Comparison of ENCODE assay signal across 13 cellular contexts in the genomic region with DNA sequence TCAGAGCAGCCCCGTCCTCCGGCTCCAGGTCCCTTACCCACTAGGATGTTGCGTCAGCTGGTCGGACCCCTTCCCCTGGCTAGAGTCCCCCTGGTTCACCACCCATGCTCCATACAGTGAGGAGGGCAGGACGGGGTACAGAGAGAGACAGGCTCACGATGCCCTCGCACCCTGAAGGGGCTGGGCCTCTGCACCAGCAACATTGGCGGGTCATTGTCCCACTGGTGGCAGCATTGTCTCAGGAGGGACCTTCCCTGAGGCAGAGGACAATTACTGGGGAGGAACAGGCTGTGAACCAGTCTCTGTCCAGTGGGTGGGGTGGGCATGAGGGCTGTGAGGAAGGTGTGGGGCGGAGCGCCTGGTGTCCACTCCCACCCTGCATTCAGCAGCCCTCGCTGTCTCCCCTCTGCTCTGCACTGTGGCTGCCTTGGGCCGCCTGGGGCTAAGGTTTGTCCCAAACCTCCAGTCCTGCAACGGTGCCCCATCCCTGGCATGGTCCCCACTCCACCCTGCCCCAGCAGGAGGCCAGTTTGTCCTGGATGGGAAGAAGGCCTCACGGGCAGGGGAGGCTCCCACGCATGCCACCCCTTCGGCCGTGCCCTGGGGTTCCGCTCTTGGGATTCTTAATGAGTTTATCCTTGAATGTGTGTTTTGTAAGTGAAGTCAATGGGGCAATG. TPM values are rescaled to one million over a fixed set of nuclear protein-coding genes. Genes with fewer than 3 reads are reported as not detected.
DNase-seq lines count a peak whose midpoint lies in the region; ATAC-seq and TF ChIP-seq lines count a peak whose summit lies in the region.
"Had no signal": no experiment of that assay in that cellular context is flagged by ENCODE, and none has a peak within 500 bp of the region (broad histone marks: within the 10 kb centered on the region; RNA-seq: fewer than 3 reads in every experiment).

No MANE protein-coding gene starts in this region.

- H3K9me3 Mint-ChIP-seq in endodermal cell (peaks cover under 1% of the 10 kb centered on the region), osteocyte (ENCODE audit: unreplicated experiment) (no peaks in the 10 kb centered on the region)

- H3K27ac Mint-ChIP-seq in endodermal cell: no peak overlapping the region
- no peak overlapping the region for H3K27ac Mint-ChIP-seq in osteocyte (ENCODE audit: unreplicated experiment)

- POLR2A ChIA-PET in GM10248 (lab: Yijun Ruan, JAX): no interaction called here

- H3K4me3 Mint-ChIP-seq in endodermal cell (no peak overlapping the region), osteocyte (ENCODE audit: unreplicated experiment) (no peak overlapping the region)
- H3K4me3 Mint-ChIP-seq: T-cell had no signal

- CTCF ChIA-PET in GM10248 (lab: Yijun Ruan, JAX): interaction anchor here (1.6 kb wide), 1 partner anchor 10 kb away, joined by 5 read pairs; no protein-coding TSS in a partner anchor

- H3K27me3 ChIP-seq in endodermal cell (ENCODE audit: control insufficient read depth, insufficient read depth, low read length, poor library complexity, severe bottlenecking): no peaks in the 10 kb centered on the region
- H3K27me3 ChIP-seq: cardiac muscle cell had no signal

- ATAC-seq in HG02571 (IDR thresholded peaks at IDR 0.05; ENCODE audit: unreplicated experiment): no peak
- no peak for ATAC-seq in HG03521 (IDR thresholded peaks at IDR 0.05; ENCODE audit: unreplicated experiment)
- ATAC-seq: HCT116, T-cell had no signal

- peaks cover 3% of the 10 kb centered on the region for H3K9me3 ChIP-seq in endodermal cell (ENCODE audit: control insufficient read depth, low read length)

- peaks cover 16% of the 10 kb centered on the region for H3K4me1 Mint-ChIP-seq in endodermal cell
- peaks cover 26% of the 10 kb centered on the region for H3K4me1 Mint-ChIP-seq in osteocyte (ENCODE audit: unreplicated experiment)

- no peak for TF ChIP-seq CTCF in GM10248 (IDR thresholded peaks at IDR 0.05; ENCODE audit: control extremely low read depth, extremely low read depth, low read depth, missing control alignments)
- no peak for TF ChIP-seq CTCF in endodermal cell (conservative IDR thresholded peaks at IDR 0.05)
- no peak for TF ChIP-seq CTCF in osteocyte (IDR thresholded peaks at IDR 0.05)

- DNase-seq in AG20443 (ENCODE audit: low spot score): peak; percentile 6
- peak; percentile 6 for DNase-seq in GM10248 (ENCODE audit: extremely low spot score)
- peak; percentile 38 for DNase-seq in endodermal cell
- DNase-seq in osteocyte (ENCODE audit: extremely low spot score, unreplicated experiment): peak; percentile 72
- DNase-seq in NCI-H1694 (lab: John Stamatoyannopoulos, UW): no peak
- DNase-seq in NCI-H2107 treated with DMSO at 0.1 percent for 48 hours (lab: John Stamatoyannopoulos, UW; ENCODE audit: unreplicated experiment): no peak
- DNase-seq: NCI-H2227 treated with DMSO at 0.1 percent for 48 hours had no signal

- H3K4me3 ChIP-seq in endodermal cell (ENCODE audit: low read length): no peak overlapping the region
- H3K4me3 ChIP-seq: cardiac muscle cell had no signal

- peaks cover 4% of the 10 kb centered on the region for H3K27me3 Mint-ChIP-seq in endodermal cell (ENCODE audit: insufficient read depth)
- H3K27me3 Mint-ChIP-seq in osteocyte (ENCODE audit: unreplicated experiment): peaks cover 27% of the 10 kb centered on the region
- H3K27me3 Mint-ChIP-seq: T-cell had no signal

- H3K36me3 Mint-ChIP-seq in endodermal cell (ENCODE audit: low read depth) (no peaks in the 10 kb centered on the region), osteocyte (ENCODE audit: unreplicated experiment) (no peaks in the 10 kb centered on the region)
- H3K36me3 Mint-ChIP-seq: T-cell had no signal

- H3K4me1 ChIP-seq in endodermal cell (ENCODE audit: control insufficient read depth, insufficient read depth, low read length): peaks cover 6% of the 10 kb centered on the region

- no peak overlapping the region for H3K9ac ChIP-seq in endodermal cell (ENCODE audit: extremely low read depth, low read length, poor library complexity, severe bottlenecking)

- 94% methylated on average over 8 to 18 of the region's 18 CpGs for WGBS in endodermal cell (ENCODE audit: insufficient coverage in 1 of 2, insufficient read length in 1 of 2), 2 experiments

- H3K36me3 ChIP-seq in endodermal cell (ENCODE audit: control insufficient read depth, insufficient read depth, low read length): no peaks in the 10 kb centered on the region
- H3K36me3 ChIP-seq: cardiac muscle cell had no signal

- H3K27ac ChIP-seq in endodermal cell (ENCODE audit: low read depth, low read length): no peak overlapping the region
- H3K27ac ChIP-seq: C4-2B, cardiac muscle cell had no signal

RNA-seq across cellular contexts. Expression of a gene that starts 48.0 kb away (rescaled TPM):
- 10 to 100 TPM; 18.7 to 18.9 TPM for total RNA-seq in endodermal cell
- polyA plus RNA-seq in endodermal cell (2013, experiment 1 of 2): 58.0 TPM
- 51.5 TPM for polyA plus RNA-seq in endodermal cell (2013, experiment 2 of 2)
- total RNA-seq in osteocyte: 54.5 and 57.7 TPM in 2 replicates

Comparison
In these comparisons a context has a peak if more than half of its experiments do, and no peak if none do; other contexts are left out.
1. DNase-seq: peak in AG20443 (single experiment), GM10248 (single experiment), endodermal cell (single experiment) and osteocyte (single experiment); none in NCI-H1694 (single experiment) and NCI-H2107 treated with DMSO at 0.1 percent for 48 hours (single experiment).